17 cellular contexts compared by ENCODE assay signal in genomic region chr6:20723236-20723635, GRCh38.
DNase-seq lines count a peak whose midpoint lies in the region; ATAC-seq, FAIRE-seq and TF ChIP-seq lines count a peak whose summit lies in the region.
"Had no signal": no experiment of that assay in that cellular context is flagged by ENCODE, and none has a peak within 500 bp of the region (broad histone marks: within the 10 kb centered on the region; RNA-seq: fewer than 3 reads in every experiment).

No MANE protein-coding gene starts in this region.

- H3K4me2 ChIP-seq in neural progenitor cell: no peak overlapping the region
- H3K4me2 ChIP-seq: BLaER1 had no signal

- H3K36me3 ChIP-seq in neural progenitor cell: no peaks in the 10 kb centered on the region
- H3K36me3 ChIP-seq: HAP-1 had no signal

- no peak overlapping the region for H3K27ac ChIP-seq in neural progenitor cell
- H3K27ac ChIP-seq: BLaER1 had no signal

- no peak overlapping the region for H3K9ac ChIP-seq in neural progenitor cell
- H3K9ac ChIP-seq: BLaER1 had no signal

- no peaks in the 10 kb centered on the region for H3F3A ChIP-seq in neural progenitor cell (ENCODE audit: low read depth)

- no peak for ATAC-seq in stimulated activated naive B cell treated with anti-CD40 and anti-IgM and Interleukin-4, amounts not matched to agents 10 μg/mL and 1 μg/mL and 100 μg/mL, for 72 hours (replicated peaks)
- ATAC-seq in activated CD8-positive, alpha-beta memory T cell treated with anti-CD3 and anti-CD28 coated beads, Interleukin-2, amount 10 ng/mL, durations not matched to agents 7 days and 5 days: no peak

- H3K4me1 ChIP-seq in neural progenitor cell: no peaks in the 10 kb centered on the region

- no peak for TF ChIP-seq CTCF in chondrocyte (IDR thresholded peaks at IDR 0.05)
- TF ChIP-seq CTCF in neural progenitor cell (IDR thresholded peaks at IDR 0.05): no peak

- H3K4me1 Mint-ChIP-seq in activated naive CD4-positive, alpha-beta T cell treated with anti-CD3 and anti-CD28 coated beads, Interleukin-2, amount 50 U/mL, for 24 hours: peaks cover 21% of the 10 kb centered on the region
- H3K4me1 Mint-ChIP-seq in chondrocyte (ENCODE audit: low read depth) (no peaks in the 10 kb centered on the region), neural progenitor cell (peaks cover 3% of the 10 kb centered on the region)
- H3K4me1 Mint-ChIP-seq in stimulated activated naive B cell treated with anti-CD40 and anti-IgM and Interleukin-4, amounts not matched to agents 10 μg/mL and 1 μg/mL and 100 μg/mL, for 72 hours: peaks cover 22 to 48% of the 10 kb centered on the region in 2 donors
- peaks cover 26% of the 10 kb centered on the region for H3K4me1 Mint-ChIP-seq in activated CD8-positive, alpha-beta memory T cell treated with anti-CD3 and anti-CD28 coated beads, Interleukin-2, amount 10 ng/mL, durations not matched to agents 7 days and 5 days

- no peaks in the 10 kb centered on the region for H3K27me3 ChIP-seq in neural progenitor cell
- H3K27me3 ChIP-seq: BLaER1 had no signal

- H2AFZ ChIP-seq in neural progenitor cell (replicated peaks): no peak overlapping the region

- no peaks in the 10 kb centered on the region for H3K9me3 Mint-ChIP-seq in activated naive CD4-positive, alpha-beta T cell treated with anti-CD3 and anti-CD28 coated beads, Interleukin-2, amount 50 U/mL, for 24 hours
- H3K9me3 Mint-ChIP-seq in chondrocyte (ENCODE audit: low read depth) (no peaks in the 10 kb centered on the region), neural progenitor cell (no peaks in the 10 kb centered on the region)
- peaks cover 0 to 5% of the 10 kb centered on the region in 2 donors for H3K9me3 Mint-ChIP-seq in stimulated activated naive B cell treated with anti-CD40 and anti-IgM and Interleukin-4, amounts not matched to agents 10 μg/mL and 1 μg/mL and 100 μg/mL, for 72 hours
- H3K9me3 Mint-ChIP-seq in activated CD8-positive, alpha-beta memory T cell treated with anti-CD3 and anti-CD28 coated beads, Interleukin-2, amount 10 ng/mL, durations not matched to agents 7 days and 5 days (ENCODE audit: low read depth): no peaks in the 10 kb centered on the region

- H3K79me2 ChIP-seq in neural progenitor cell (ENCODE audit: low read depth): no peaks in the 10 kb centered on the region

- no peak overlapping the region for H3K4me3 Mint-ChIP-seq in activated naive CD4-positive, alpha-beta T cell treated with anti-CD3 and anti-CD28 coated beads, Interleukin-2, amount 50 U/mL, for 24 hours
- H3K4me3 Mint-ChIP-seq in chondrocyte (ENCODE audit: unreplicated experiment) (no peak overlapping the region), neural progenitor cell (no peak overlapping the region)
- no peak overlapping the region for H3K4me3 Mint-ChIP-seq in stimulated activated naive B cell treated with anti-CD40 and anti-IgM and Interleukin-4, amounts not matched to agents 10 μg/mL and 1 μg/mL and 100 μg/mL, for 72 hours
- no peak overlapping the region for H3K4me3 Mint-ChIP-seq in activated CD8-positive, alpha-beta memory T cell treated with anti-CD3 and anti-CD28 coated beads, Interleukin-2, amount 10 ng/mL, durations not matched to agents 7 days and 5 days
- H3K4me3 Mint-ChIP-seq: CD14-positive monocyte; CD4-positive, alpha-beta memory T cell had no signal

- no peak for FAIRE-seq in frontal cortex (lab: Jason Lieb, UNC)

- H3K9me3 ChIP-seq in neural progenitor cell (ENCODE audit: low read depth): no peaks in the 10 kb centered on the region

- no peak for DNase-seq in activated naive CD4-positive, alpha-beta T cell (lab: John Stamatoyannopoulos, UW)
- DNase-seq in chondrocyte (ENCODE audit: low spot score) (peak; percentile 77), neural progenitor cell (ENCODE audit: low spot score) (no peak), frontal cortex (ENCODE audit: low spot score in 2 of 2) (no peak), HuH-7 (ENCODE audit: low spot score) (no peak)
- no peak for DNase-seq in stimulated activated naive B cell treated with anti-CD40 and anti-IgM and Interleukin-4, amounts not matched to agents 10 μg/mL and 1 μg/mL and 100 μg/mL, for 72 hours
- DNase-seq in activated CD8-positive, alpha-beta memory T cell treated with anti-CD3 and anti-CD28 coated beads, Interleukin-2, amount 10 ng/mL, durations not matched to agents 7 days and 5 days: no peak
- DNase-seq: 8988T; CD4-positive, alpha-beta memory T cell; DMS153; DMS79; GDM1; GOT3 had no signal

- H4K20me1 ChIP-seq in neural progenitor cell (ENCODE audit: low read depth): no peaks in the 10 kb centered on the region
- H4K20me1 ChIP-seq: BLaER1 had no signal

- no peaks in the 10 kb centered on the region for H3K27me3 Mint-ChIP-seq in activated naive CD4-positive, alpha-beta T cell treated with anti-CD3 and anti-CD28 coated beads, Interleukin-2, amount 50 U/mL, for 24 hours
- H3K27me3 Mint-ChIP-seq in chondrocyte (ENCODE audit: low read depth) (no peaks in the 10 kb centered on the region), neural progenitor cell (ENCODE audit: insufficient read depth, low read depth) (peaks cover 6% of the 10 kb centered on the region)
- no peaks in the 10 kb centered on the region for H3K27me3 Mint-ChIP-seq in stimulated activated naive B cell treated with anti-CD40 and anti-IgM and Interleukin-4, amounts not matched to agents 10 μg/mL and 1 μg/mL and 100 μg/mL, for 72 hours
- H3K27me3 Mint-ChIP-seq in activated CD8-positive, alpha-beta memory T cell treated with anti-CD3 and anti-CD28 coated beads, Interleukin-2, amount 10 ng/mL, durations not matched to agents 7 days and 5 days: no peaks in the 10 kb centered on the region
- H3K27me3 Mint-ChIP-seq: CD4-positive, alpha-beta memory T cell had no signal

- no peak overlapping the region for H3K4me3 ChIP-seq in neural progenitor cell
- H3K4me3 ChIP-seq: BLaER1, HAP-1 had no signal

- peaks cover 25% of the 10 kb centered on the region for H3K36me3 Mint-ChIP-seq in activated naive CD4-positive, alpha-beta T cell treated with anti-CD3 and anti-CD28 coated beads, Interleukin-2, amount 50 U/mL, for 24 hours
- H3K36me3 Mint-ChIP-seq in chondrocyte (ENCODE audit: low read depth) (no peaks in the 10 kb centered on the region), neural progenitor cell (peaks cover 5% of the 10 kb centered on the region)
- H3K36me3 Mint-ChIP-seq in stimulated activated naive B cell treated with anti-CD40 and anti-IgM and Interleukin-4, amounts not matched to agents 10 μg/mL and 1 μg/mL and 100 μg/mL, for 72 hours: peaks cover 17 to 30% of the 10 kb centered on the region in 2 donors
- peaks cover 18% of the 10 kb centered on the region for H3K36me3 Mint-ChIP-seq in activated CD8-positive, alpha-beta memory T cell treated with anti-CD3 and anti-CD28 coated beads, Interleukin-2, amount 10 ng/mL, durations not matched to agents 7 days and 5 days

- CTCF ChIA-PET in activated CD8-positive, alpha-beta memory T cell treated with anti-CD3 and anti-CD28 coated beads, Interleukin-2, amount 10 ng/mL, durations not matched to agents 7 days and 5 days (lab: Charles Lee): interaction anchor here (1.0 kb wide), 1 partner anchor 41 kb away, joined by 4 read pairs; no protein-coding TSS in a partner anchor

- peak overlapping the region; percentile 15 for H3K27ac Mint-ChIP-seq in activated naive CD4-positive, alpha-beta T cell treated with anti-CD3 and anti-CD28 coated beads, Interleukin-2, amount 50 U/mL, for 24 hours
- H3K27ac Mint-ChIP-seq in chondrocyte (ENCODE audit: unreplicated experiment): no peak overlapping the region
- H3K27ac Mint-ChIP-seq in neural progenitor cell: peak overlapping the region; percentile 13
- H3K27ac Mint-ChIP-seq in stimulated activated naive B cell treated with anti-CD40 and anti-IgM and Interleukin-4, amounts not matched to agents 10 μg/mL and 1 μg/mL and 100 μg/mL, for 72 hours: peak overlapping the region; percentile 37
- H3K27ac Mint-ChIP-seq in activated CD8-positive, alpha-beta memory T cell treated with anti-CD3 and anti-CD28 coated beads, Interleukin-2, amount 10 ng/mL, durations not matched to agents 7 days and 5 days: no peak overlapping the region
- H3K27ac Mint-ChIP-seq: CD14-positive monocyte; CD4-positive, alpha-beta memory T cell had no signal

Comparison
In these comparisons a context has a peak if more than half of its experiments do, and no peak if none do; other contexts are left out.
1. H3K27ac Mint-ChIP-seq: peak in activated naive CD4-positive, alpha-beta T cell treated with anti-CD3 and anti-CD28 coated beads, Interleukin-2, amount 50 U/mL, for 24 hours (single experiment), neural progenitor cell (single experiment) and stimulated activated naive B cell treated with anti-CD40 and anti-IgM and Interleukin-4, amounts not matched to agents 10 μg/mL and 1 μg/mL and 100 μg/mL, for 72 hours (single experiment); none in chondrocyte (single experiment) and activated CD8-positive, alpha-beta memory T cell treated with anti-CD3 and anti-CD28 coated beads, Interleukin-2, amount 10 ng/mL, durations not matched to agents 7 days and 5 days (single experiment).